Comparison of ENCODE assay signal across 5 cellular contexts in the genomic region with DNA sequence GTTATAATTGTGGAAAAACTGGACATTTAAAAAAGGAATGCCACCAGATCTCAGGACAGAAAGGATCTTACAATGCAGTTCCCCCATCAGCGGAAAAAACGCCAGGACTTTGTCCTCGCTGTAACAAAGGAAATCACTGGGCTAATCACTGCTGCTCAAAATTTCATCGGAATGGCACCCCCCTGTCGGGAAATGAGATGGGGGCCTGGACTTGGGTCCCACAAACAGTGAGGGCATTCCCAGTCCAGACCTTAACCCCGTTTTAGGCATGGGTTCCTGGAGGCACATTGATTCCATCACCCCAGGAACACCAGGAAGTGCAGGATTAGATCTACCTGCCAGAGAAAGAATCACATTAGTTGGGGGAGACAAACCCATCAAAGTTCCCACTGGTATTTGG. TPM values are rescaled to one million over a fixed set of nuclear protein-coding genes. Genes with fewer than 3 reads are reported as not detected.
"Had no signal": no experiment of that assay in that cellular context is flagged by ENCODE, and none has a peak within 500 bp of the region (broad histone marks: within the 10 kb centered on the region; RNA-seq: fewer than 3 reads in every experiment).

No MANE protein-coding gene starts in this region.

RNA-seq across cellular contexts. Expression of a gene that starts 16.3 kb away (rescaled TPM):
- total RNA-seq: HepG2, HT-29, HT1080, IMR-90, K562 had no signal
